In the genomic region with DNA sequence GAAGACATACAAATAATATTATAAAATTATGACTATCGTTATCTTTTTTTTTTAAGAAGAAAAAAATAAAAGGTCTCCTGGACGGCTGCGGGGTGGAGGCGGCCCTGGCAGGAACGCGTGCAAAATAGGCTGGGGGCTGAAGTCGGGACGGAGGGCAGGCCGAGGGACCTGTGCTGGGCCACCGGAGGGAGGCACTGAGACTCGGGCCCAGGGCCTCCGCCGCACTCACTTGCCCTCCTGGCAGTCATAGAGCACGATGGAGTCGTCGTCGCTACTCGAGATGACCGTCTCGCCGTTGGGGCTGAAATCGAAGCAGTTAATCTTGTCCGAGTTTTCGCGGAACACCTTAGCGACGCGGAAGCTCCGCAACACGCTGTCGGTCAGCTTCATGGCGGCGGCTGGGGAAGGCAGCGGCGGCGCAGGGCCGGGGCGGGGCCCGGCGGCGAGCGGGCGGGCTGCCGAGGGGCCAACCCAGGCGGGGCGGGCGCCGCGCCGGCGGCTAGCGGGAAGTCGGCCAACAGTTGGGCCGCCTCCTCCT, we compare ENCODE assay signal across 8 cellular contexts. TPM values are rescaled to one million over a fixed set of nuclear protein-coding genes. Genes with fewer than 3 reads are reported as not detected.
DNase-seq lines count a peak whose midpoint lies in the region; ATAC-seq and TF ChIP-seq lines count a peak whose summit lies in the region.

No MANE protein-coding gene starts in this region.

- peak; percentile 66 for DNase-seq in GM20000 (ENCODE audit: low spot score)
- peak in 3 of 5 experiments; percentile 47 to 78 (median 58) for DNase-seq in T-helper 2 cell
- DNase-seq in dermis blood vessel endothelial cell: peak; percentile 61
- peak in 1 of 2 donors; percentile 77 for DNase-seq in memory B cell (ENCODE audit: low spot score in 2 of 2)
- peak in 1 of 2 donors; percentile 70 for DNase-seq in stimulated activated effector memory CD8-positive, alpha-beta T cell treated with anti-CD3 and anti-CD28 coated beads, Interleukin-12 subunit alpha, Interleukin-12 subunit beta, amount 100 ng/mL, for 72 hours (ENCODE audit: low spot score in 2 of 2)
- DNase-seq in NCI-H1105 (lab: John Stamatoyannopoulos, UW): no peak

- peaks cover 11% of the 10 kb centered on the region for H3K36me3 Mint-ChIP-seq in memory B cell
- peaks cover 91% of the 10 kb centered on the region for H3K36me3 Mint-ChIP-seq in stimulated activated effector memory CD8-positive, alpha-beta T cell treated with anti-CD3 and anti-CD28 coated beads, Interleukin-12 subunit alpha, Interleukin-12 subunit beta, amount 100 ng/mL, for 72 hours

- peak overlapping the region; percentile 96 for H3K4me3 Mint-ChIP-seq in memory B cell
- H3K4me3 Mint-ChIP-seq in stimulated activated effector memory CD8-positive, alpha-beta T cell treated with anti-CD3 and anti-CD28 coated beads, Interleukin-12 subunit alpha, Interleukin-12 subunit beta, amount 100 ng/mL, for 72 hours: peak overlapping the region; percentile 82

- H3K4me1 ChIP-seq in ES-I3 (ENCODE audit: insufficient read depth, low read length): peaks cover 7% of the 10 kb centered on the region; the same call in 1 of the 2 replicates

- ATAC-seq in HG03565 (IDR thresholded peaks at IDR 0.05; ENCODE audit: unreplicated experiment): peak; percentile 37
- ATAC-seq in memory B cell (ENCODE audit: low read depth): peak; percentile 68
- peak; percentile 75 for ATAC-seq in stimulated activated effector memory CD8-positive, alpha-beta T cell treated with anti-CD3 and anti-CD28 coated beads, Interleukin-12 subunit alpha, Interleukin-12 subunit beta, amount 100 ng/mL, for 72 hours

- peaks cover 31% of the 10 kb centered on the region for H3K4me1 Mint-ChIP-seq in memory B cell
- H3K4me1 Mint-ChIP-seq in stimulated activated effector memory CD8-positive, alpha-beta T cell treated with anti-CD3 and anti-CD28 coated beads, Interleukin-12 subunit alpha, Interleukin-12 subunit beta, amount 100 ng/mL, for 72 hours: peaks cover 60% of the 10 kb centered on the region

- no peaks in the 10 kb centered on the region; the same call in 1 of the 2 replicates for H3K36me3 ChIP-seq in ES-I3 (ENCODE audit: insufficient read depth, low read length)

- H3K27me3 Mint-ChIP-seq in memory B cell: no peaks in the 10 kb centered on the region

- H3K9me3 ChIP-seq in ES-I3 (ENCODE audit: control insufficient read depth, insufficient read depth, low read length): no peaks in the 10 kb centered on the region

- TF ChIP-seq CTCF in GM20000 (IDR thresholded peaks at IDR 0.05; ENCODE audit: extremely low read depth, missing control alignments): no peak

- H3K9me3 Mint-ChIP-seq in memory B cell: no peaks in the 10 kb centered on the region
- no peaks in the 10 kb centered on the region for H3K9me3 Mint-ChIP-seq in stimulated activated effector memory CD8-positive, alpha-beta T cell treated with anti-CD3 and anti-CD28 coated beads, Interleukin-12 subunit alpha, Interleukin-12 subunit beta, amount 100 ng/mL, for 72 hours

- peak overlapping the region; percentile 97 for H3K27ac Mint-ChIP-seq in memory B cell
- H3K27ac Mint-ChIP-seq in stimulated activated effector memory CD8-positive, alpha-beta T cell treated with anti-CD3 and anti-CD28 coated beads, Interleukin-12 subunit alpha, Interleukin-12 subunit beta, amount 100 ng/mL, for 72 hours: peak overlapping the region; percentile 94

- peak overlapping the region; percentile 99 for H3K9ac ChIP-seq in ES-I3 (ENCODE audit: low read depth, low read length)

RNA-seq across cellular contexts. Expression of gene WDR82, which starts 0.4 kb away (rescaled TPM):
- total RNA-seq in dermis blood vessel endothelial cell: 81.3 and 111 TPM in 2 replicates

RNA-seq across cellular contexts. Expression of gene GLYCTK, which starts 9.6 kb away (rescaled TPM):
- 22.3 and 22.9 TPM in 2 replicates for total RNA-seq in dermis blood vessel endothelial cell

RNA-seq across cellular contexts. Expression of gene PPM1M, which starts 32.5 kb away (rescaled TPM):
- 20.6 and 25.0 TPM in 2 replicates for total RNA-seq in dermis blood vessel endothelial cell

RNA-seq across cellular contexts. Expression of gene DNAH1, which starts 38.1 kb away (rescaled TPM):
- 3.3 and 5.6 TPM in 2 replicates for total RNA-seq in dermis blood vessel endothelial cell

RNA-seq across cellular contexts. Expression of gene TWF2, which starts 39.1 kb away (rescaled TPM):
- 144 and 147 TPM in 2 replicates for total RNA-seq in dermis blood vessel endothelial cell
